ENCODE assay signal across 1 cellular context in the genomic region with DNA sequence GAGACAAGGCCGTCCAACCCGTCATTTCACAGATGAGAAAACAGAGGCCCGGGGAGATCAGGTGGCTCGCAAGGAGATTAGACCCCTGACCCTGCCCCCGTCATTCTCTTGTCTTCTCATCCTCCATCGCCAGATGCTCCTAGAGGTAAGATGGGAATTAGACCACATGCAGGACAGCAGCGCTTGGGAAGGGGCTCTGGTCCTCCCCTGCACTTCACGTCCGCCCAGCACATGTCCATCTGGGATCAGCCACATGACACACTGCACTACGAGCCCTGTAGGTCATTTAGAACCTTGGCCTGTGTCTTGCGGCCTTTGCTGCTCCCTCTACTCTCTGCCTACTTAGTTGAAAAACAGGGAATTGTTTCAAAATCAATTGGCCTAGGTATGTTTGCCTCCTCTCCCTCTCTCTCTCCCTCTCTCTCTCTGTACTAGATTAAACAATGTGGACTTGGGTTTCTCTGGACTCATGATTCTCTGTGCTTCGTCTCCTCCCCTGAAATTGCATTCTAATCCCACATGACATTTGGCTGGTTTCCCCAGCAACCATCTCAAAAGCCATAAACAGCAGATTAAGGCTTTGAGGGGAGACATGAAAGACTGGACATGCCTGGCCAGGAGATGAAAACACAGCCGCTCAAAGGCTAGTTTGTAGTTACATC.
A peak's percentile ranks its signal among the peaks of the same experiment; 100 is the strongest.
TF ChIP-seq lines count a peak whose summit lies in the region.

No MANE protein-coding gene starts in this region.

TF ChIP-seq in HepG2, 621 proteins besides CTCF, POLR2A, EP300 and RAD21 (continued from another document and continues in another):
- TF ChIP-seq GMEB2 (CRISPR knock-in tag; IDR thresholded peaks at IDR 0.05; ENCODE audit: low read depth) (no peak), ZFP91 (CRISPR knock-in tag; IDR thresholded peaks at IDR 0.05; ENCODE audit: borderline replicate concordance) (peak; percentile 79; the same call in 1 of the 2 replicates), ZNF841 (CRISPR knock-in tag; IDR thresholded peaks at IDR 0.05; ENCODE audit: borderline replicate concordance) (no peak), ARID3A (IDR thresholded peaks at IDR 0.05; ENCODE audit: low read depth, low read length) (peak; percentile 97), ZNF44 (CRISPR knock-in tag; IDR thresholded peaks at IDR 0.05) (no peak), ZNF501 (CRISPR knock-in tag; IDR thresholded peaks at IDR 0.05) (peak; percentile 57; the same call in 1 of the 2 replicates), ZNF543 (CRISPR knock-in tag; IDR thresholded peaks at IDR 0.05) (peak; percentile 92), ZNF614 (CRISPR knock-in tag; IDR thresholded peaks at IDR 0.05; ENCODE audit: borderline replicate concordance) (peak; percentile 62; the same call in 1 of the 2 replicates), ZKSCAN5 (CRISPR knock-in tag; IDR thresholded peaks at IDR 0.05) (no peak), ZNF788 (CRISPR knock-in tag; IDR thresholded peaks at IDR 0.05; ENCODE audit: borderline replicate concordance) (peak; percentile 46; the same call in 1 of the 2 replicates), BCL6 (CRISPR knock-in tag; IDR thresholded peaks at IDR 0.05) (peak; percentile 46), ZNF292 (CRISPR knock-in tag; IDR thresholded peaks at IDR 0.05; ENCODE audit: borderline replicate concordance, low read depth) (peak; percentile 63; the same call in 1 of the 2 replicates), ZNF570 (CRISPR knock-in tag; IDR thresholded peaks at IDR 0.05; ENCODE audit: borderline replicate concordance) (peak; percentile 35; the same call in 1 of the 2 replicates), ZNF431 (CRISPR knock-in tag; IDR thresholded peaks at IDR 0.05; ENCODE audit: borderline replicate concordance, low read depth) (no peak), MBD4 (IDR thresholded peaks at IDR 0.05; ENCODE audit: borderline replicate concordance, low read length) (no peak), RXRB (CRISPR knock-in tag; IDR thresholded peaks at IDR 0.05; ENCODE audit: borderline replicate concordance) (peak; percentile 68; the same call in 1 of the 2 replicates), MEIS1 (CRISPR knock-in tag; IDR thresholded peaks at IDR 0.05; ENCODE audit: borderline replicate concordance) (peak; percentile 90; the same call in 1 of the 2 replicates), THAP7 (CRISPR knock-in tag; IDR thresholded peaks at IDR 0.05) (no peak), ZNF24 (IDR thresholded peaks at IDR 0.05) (no peak), ZNF75D (CRISPR knock-in tag; IDR thresholded peaks at IDR 0.05; ENCODE audit: borderline replicate concordance) (no peak), ZNF224 (CRISPR knock-in tag; IDR thresholded peaks at IDR 0.05) (no peak), ZNF709 (CRISPR knock-in tag; IDR thresholded peaks at IDR 0.05) (peak; percentile 83), BRCA1 (CRISPR knock-in tag; IDR thresholded peaks at IDR 0.05) (0 out of 2 replicates have a peak, but pooled peaks have one; percentile 51), STAG1 (CRISPR knock-in tag; IDR thresholded peaks at IDR 0.05) (no peak), ZNF672 (CRISPR knock-in tag; IDR thresholded peaks at IDR 0.05) (no peak), EZH2 (conservative IDR thresholded peaks at IDR 0.05; ENCODE audit: low read depth, low read length) (no peak), PREB (CRISPR knock-in tag; IDR thresholded peaks at IDR 0.05) (no peak), CBX5 (CRISPR knock-in tag; IDR thresholded peaks at IDR 0.05; ENCODE audit: borderline replicate concordance) (no peak), ISX (CRISPR knock-in tag; conservative IDR thresholded peaks at IDR 0.05) (no peak), HNF4G (IDR thresholded peaks at IDR 0.05; ENCODE audit: borderline replicate concordance, low read depth, low read length) (peak; percentile 75), HNF4G (CRISPR knock-in tag; IDR thresholded peaks at IDR 0.05; ENCODE audit: borderline replicate concordance, low read depth) (peak; percentile 25; the same call in 1 of the 2 replicates), ZBTB7A (CRISPR knock-in tag; IDR thresholded peaks at IDR 0.05) (peak; percentile 38; the same call in 1 of the 2 replicates), SMARCE1 (IDR thresholded peaks at IDR 0.05; ENCODE audit: borderline replicate concordance) (no peak), ZNF205 (CRISPR knock-in tag; IDR thresholded peaks at IDR 0.05) (peak; percentile 58; the same call in 1 of the 2 replicates), POLR2G (IDR thresholded peaks at IDR 0.05; ENCODE audit: low read depth, low read length) (0 out of 2 replicates have a peak, but pooled peaks have one; percentile 31), RNF2 (conservative IDR thresholded peaks at IDR 0.05; ENCODE audit: low read depth) (peak; percentile 69; the same call in 1 of the 2 replicates), ZNF10 (CRISPR knock-in tag; IDR thresholded peaks at IDR 0.05; ENCODE audit: borderline replicate concordance, low read depth) (no peak), TAF1 (CRISPR knock-in tag; IDR thresholded peaks at IDR 0.05) (no peak; the same call in 1 of the 2 replicates)
- TF ChIP-seq, protein P1, sequence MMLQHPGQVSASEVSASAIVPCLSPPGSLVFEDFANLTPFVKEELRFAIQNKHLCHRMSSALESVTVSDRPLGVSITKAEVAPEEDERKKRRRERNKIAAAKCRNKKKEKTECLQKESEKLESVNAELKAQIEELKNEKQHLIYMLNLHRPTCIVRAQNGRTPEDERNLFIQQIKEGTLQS (CRISPR knock-in tag; IDR thresholded peaks at IDR 0.05), result no peak; the same call in 1 of the 2 replicates
- TF ChIP-seq, protein P2, sequence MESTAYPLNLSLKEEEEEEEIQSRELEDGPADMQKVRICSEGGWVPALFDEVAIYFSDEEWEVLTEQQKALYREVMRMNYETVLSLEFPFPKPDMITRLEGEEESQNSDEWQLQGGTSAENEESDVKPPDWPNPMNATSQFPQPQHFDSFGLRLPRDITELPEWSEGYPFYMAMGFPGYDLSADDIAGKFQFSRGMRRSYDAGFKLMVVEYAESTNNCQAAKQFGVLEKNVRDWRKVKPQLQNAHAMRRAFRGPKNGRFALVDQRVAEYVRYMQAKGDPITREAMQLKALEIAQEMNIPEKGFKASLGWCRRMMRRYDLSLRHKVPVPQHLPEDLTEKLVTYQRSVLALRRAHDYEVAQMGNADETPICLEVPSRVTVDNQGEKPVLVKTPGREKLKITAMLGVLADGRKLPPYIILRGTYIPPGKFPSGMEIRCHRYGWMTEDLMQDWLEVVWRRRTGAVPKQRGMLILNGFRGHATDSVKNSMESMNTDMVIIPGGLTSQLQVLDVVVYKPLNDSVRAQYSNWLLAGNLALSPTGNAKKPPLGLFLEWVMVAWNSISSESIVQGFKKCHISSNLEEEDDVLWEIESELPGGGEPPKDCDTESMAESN (CRISPR knock-in tag; conservative IDR thresholded peaks at IDR 0.05), result peak; percentile 54; the same call in 1 of the 2 replicates
- TF ChIP-seq, protein P3, sequence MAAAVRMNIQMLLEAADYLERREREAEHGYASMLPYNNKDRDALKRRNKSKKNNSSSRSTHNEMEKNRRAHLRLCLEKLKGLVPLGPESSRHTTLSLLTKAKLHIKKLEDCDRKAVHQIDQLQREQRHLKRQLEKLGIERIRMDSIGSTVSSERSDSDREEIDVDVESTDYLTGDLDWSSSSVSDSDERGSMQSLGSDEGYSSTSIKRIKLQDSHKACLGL (CRISPR knock-in tag; IDR thresholded peaks at IDR 0.05), result no peak
- TF ChIP-seq, protein P4, sequence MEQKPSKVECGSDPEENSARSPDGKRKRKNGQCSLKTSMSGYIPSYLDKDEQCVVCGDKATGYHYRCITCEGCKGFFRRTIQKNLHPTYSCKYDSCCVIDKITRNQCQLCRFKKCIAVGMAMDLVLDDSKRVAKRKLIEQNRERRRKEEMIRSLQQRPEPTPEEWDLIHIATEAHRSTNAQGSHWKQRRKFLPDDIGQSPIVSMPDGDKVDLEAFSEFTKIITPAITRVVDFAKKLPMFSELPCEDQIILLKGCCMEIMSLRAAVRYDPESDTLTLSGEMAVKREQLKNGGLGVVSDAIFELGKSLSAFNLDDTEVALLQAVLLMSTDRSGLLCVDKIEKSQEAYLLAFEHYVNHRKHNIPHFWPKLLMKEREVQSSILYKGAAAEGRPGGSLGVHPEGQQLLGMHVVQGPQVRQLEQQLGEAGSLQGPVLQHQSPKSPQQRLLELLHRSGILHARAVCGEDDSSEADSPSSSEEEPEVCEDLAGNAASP (CRISPR knock-in tag; IDR thresholded peaks at IDR 0.05; ENCODE audit: borderline replicate concordance), result peak; percentile 33; the same call in 1 of the 2 replicates
- TF ChIP-seq, protein P5, sequence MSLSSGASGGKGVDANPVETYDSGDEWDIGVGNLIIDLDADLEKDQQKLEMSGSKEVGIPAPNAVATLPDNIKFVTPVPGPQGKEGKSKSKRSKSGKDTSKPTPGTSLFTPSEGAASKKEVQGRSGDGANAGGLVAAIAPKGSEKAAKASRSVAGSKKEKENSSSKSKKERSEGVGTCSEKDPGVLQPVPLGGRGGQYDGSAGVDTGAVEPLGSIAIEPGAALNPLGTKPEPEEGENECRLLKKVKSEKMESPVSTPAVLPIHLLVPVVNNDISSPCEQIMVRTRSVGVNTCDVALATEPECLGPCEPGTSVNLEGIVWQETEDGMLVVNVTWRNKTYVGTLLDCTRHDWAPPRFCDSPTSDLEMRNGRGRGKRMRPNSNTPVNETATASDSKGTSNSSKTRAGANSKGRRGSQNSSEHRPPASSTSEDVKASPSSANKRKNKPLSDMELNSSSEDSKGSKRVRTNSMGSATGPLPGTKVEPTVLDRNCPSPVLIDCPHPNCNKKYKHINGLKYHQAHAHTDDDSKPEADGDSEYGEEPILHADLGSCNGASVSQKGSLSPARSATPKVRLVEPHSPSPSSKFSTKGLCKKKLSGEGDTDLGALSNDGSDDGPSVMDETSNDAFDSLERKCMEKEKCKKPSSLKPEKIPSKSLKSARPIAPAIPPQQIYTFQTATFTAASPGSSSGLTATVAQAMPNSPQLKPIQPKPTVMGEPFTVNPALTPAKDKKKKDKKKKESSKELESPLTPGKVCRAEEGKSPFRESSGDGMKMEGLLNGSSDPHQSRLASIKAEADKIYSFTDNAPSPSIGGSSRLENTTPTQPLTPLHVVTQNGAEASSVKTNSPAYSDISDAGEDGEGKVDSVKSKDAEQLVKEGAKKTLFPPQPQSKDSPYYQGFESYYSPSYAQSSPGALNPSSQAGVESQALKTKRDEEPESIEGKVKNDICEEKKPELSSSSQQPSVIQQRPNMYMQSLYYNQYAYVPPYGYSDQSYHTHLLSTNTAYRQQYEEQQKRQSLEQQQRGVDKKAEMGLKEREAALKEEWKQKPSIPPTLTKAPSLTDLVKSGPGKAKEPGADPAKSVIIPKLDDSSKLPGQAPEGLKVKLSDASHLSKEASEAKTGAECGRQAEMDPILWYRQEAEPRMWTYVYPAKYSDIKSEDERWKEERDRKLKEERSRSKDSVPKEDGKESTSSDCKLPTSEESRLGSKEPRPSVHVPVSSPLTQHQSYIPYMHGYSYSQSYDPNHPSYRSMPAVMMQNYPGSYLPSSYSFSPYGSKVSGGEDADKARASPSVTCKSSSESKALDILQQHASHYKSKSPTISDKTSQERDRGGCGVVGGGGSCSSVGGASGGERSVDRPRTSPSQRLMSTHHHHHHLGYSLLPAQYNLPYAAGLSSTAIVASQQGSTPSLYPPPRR (CRISPR knock-in tag; IDR thresholded peaks at IDR 0.05; ENCODE audit: borderline replicate concordance), result peak; percentile 73; the same call in 1 of the 2 replicates
- TF ChIP-seq, protein P6, sequence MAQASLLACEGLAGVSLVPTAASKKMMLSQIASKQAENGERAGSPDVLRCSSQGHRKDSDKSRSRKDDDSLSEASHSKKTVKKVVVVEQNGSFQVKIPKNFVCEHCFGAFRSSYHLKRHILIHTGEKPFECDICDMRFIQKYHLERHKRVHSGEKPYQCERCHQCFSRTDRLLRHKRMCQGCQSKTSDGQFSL (CRISPR knock-in tag; IDR thresholded peaks at IDR 0.05), result 0 out of 2 replicates have a peak, but pooled peaks have one; percentile 39
